ENCODE assay signal across 11 cellular contexts in genomic region chr12:115223322-115223721, GRCh38.
DNase-seq lines count a peak whose midpoint lies in the region; ATAC-seq and TF ChIP-seq lines count a peak whose summit lies in the region.
"Had no signal": no experiment of that assay in that cellular context is flagged by ENCODE, and none has a peak within 500 bp of the region (broad histone marks: within the 10 kb centered on the region; RNA-seq: fewer than 3 reads in every experiment).

No MANE protein-coding gene starts in this region.

- no peaks in the 10 kb centered on the region for H3K9me3 ChIP-seq in smooth muscle cell (replicated peaks; ENCODE audit: low read depth)
- H3K9me3 ChIP-seq in tibial nerve, result no peaks in the 10 kb centered on the region
- H3K9me3 ChIP-seq: Peyer's patch had no signal

- H3K79me2 ChIP-seq in smooth muscle cell (ENCODE audit: low read depth), result no peaks in the 10 kb centered on the region

- peaks cover 24% of the 10 kb centered on the region for H3F3A ChIP-seq in smooth muscle cell (ENCODE audit: low read depth)

- no peak overlapping the region for H3K4me3 ChIP-seq in smooth muscle cell
- no peak overlapping the region for H3K4me3 ChIP-seq in tibial nerve
- H3K4me3 ChIP-seq: Peyer's patch had no signal

- H3K4me2 ChIP-seq in smooth muscle cell, result peak overlapping the region; percentile 45

- H3K27me3 ChIP-seq in smooth muscle cell (ENCODE audit: low read depth), result no peaks in the 10 kb centered on the region
- no peaks in the 10 kb centered on the region for H3K27me3 ChIP-seq in tibial nerve
- H3K27me3 ChIP-seq: Peyer's patch had no signal

- DNase-seq in NCI-H2029 treated with DMSO at 0.1 percent for 48 hours (lab: John Stamatoyannopoulos, UW), result peak; percentile 1
- no peak for DNase-seq in NCI-H2029 (lab: John Stamatoyannopoulos, UW)
- peak; percentile 13 for DNase-seq in RWPE1 (ENCODE audit: low spot score)
- DNase-seq in fibroblast of peridontal ligament (ENCODE audit: extremely low read depth), result peak; percentile 80
- DNase-seq in smooth muscle cell (lab: John Stamatoyannopoulos, UW; ENCODE audit: unreplicated experiment), result no peak
- DNase-seq in GM19240 (ENCODE audit: insufficient read length, low spot score), result no peak
- DNase-seq in tibial nerve (ENCODE audit: low spot score in 2 of 2), result no peak
- DNase-seq: NCI-H1436 treated with DMSO at 0.1 percent for 48 hours, nephron progenitor cell, Peyer's patch had no signal

- H4K20me1 ChIP-seq in smooth muscle cell (ENCODE audit: low read depth), result no peaks in the 10 kb centered on the region

- POLR2A ChIA-PET in RWPE1 (lab: Yijun Ruan, JAX; ENCODE audit: low non-redundant PET), result no interaction called here

- TF ChIP-seq EP300 in tibial nerve (IDR thresholded peaks at IDR 0.05), result no peak

- no peak for ATAC-seq in HG03520 (IDR thresholded peaks at IDR 0.05; ENCODE audit: unreplicated experiment)

- H3K4me1 ChIP-seq in smooth muscle cell (ENCODE audit: low read depth) (peaks cover 17% of the 10 kb centered on the region), tibial nerve (no peaks in the 10 kb centered on the region)
- H3K4me1 ChIP-seq: Peyer's patch had no signal

- H3K9ac ChIP-seq in smooth muscle cell (ENCODE audit: low read depth), result no peak overlapping the region

- 55% methylated on average over 4 of the region's 4 CpGs for WGBS in smooth muscle cell (ENCODE audit: low lambda C conversion rate)
- WGBS in tibial nerve, 2 donors, result 67 to 69% methylated on average over 4 of the region's 4 CpGs

- no peak overlapping the region for H2AFZ ChIP-seq in smooth muscle cell (ENCODE audit: low read depth)

- CTCF ChIA-PET in RWPE1 (lab: Yijun Ruan, JAX), result no interaction called here

- H3K36me3 ChIP-seq in smooth muscle cell (ENCODE audit: low read depth) (no peaks in the 10 kb centered on the region), tibial nerve (no peaks in the 10 kb centered on the region)
- H3K36me3 ChIP-seq: Peyer's patch had no signal

- H3K27ac ChIP-seq in RWPE1, result no peak overlapping the region
- peak overlapping the region; percentile 70 for H3K27ac ChIP-seq in smooth muscle cell (ENCODE audit: low read depth)
- H3K27ac ChIP-seq in tibial nerve, result no peak overlapping the region
- H3K27ac ChIP-seq: Peyer's patch had no signal

- TF ChIP-seq POLR2A in tibial nerve (IDR thresholded peaks at IDR 0.05), result no peak

- TF ChIP-seq CTCF in RWPE1 (conservative IDR thresholded peaks at IDR 0.05; ENCODE audit: low read depth), result no peak
- TF ChIP-seq CTCF in smooth muscle cell (IDR thresholded peaks at IDR 0.05; ENCODE audit: borderline replicate concordance, insufficient read depth, poor library complexity, severe bottlenecking), result no peak
- TF ChIP-seq CTCF in tibial nerve (IDR thresholded peaks at IDR 0.05), result no peak

Comparison
In these comparisons a context has a peak if more than half of its experiments do, and no peak if none do; other contexts are left out.
1. DNase-seq: peak in NCI-H2029 treated with DMSO at 0.1 percent for 48 hours (single experiment), RWPE1 (single experiment) and fibroblast of peridontal ligament (single experiment); none in NCI-H2029 (single experiment), smooth muscle cell (single experiment), GM19240 (single experiment) and tibial nerve (0 of 2).